ENCODE assay signal across 23 cellular contexts in genomic region chr16:5972747-5973146, GRCh38.
DNase-seq lines count a peak whose midpoint lies in the region; ATAC-seq, FAIRE-seq and TF ChIP-seq lines count a peak whose summit lies in the region.
"Had no signal": no experiment of that assay in that cellular context is flagged by ENCODE, and none has a peak within 500 bp of the region (broad histone marks: within the 10 kb centered on the region; RNA-seq: fewer than 3 reads in every experiment).

No MANE protein-coding gene starts in this region.

- H3K4ac ChIP-seq in IMR-90 (ENCODE audit: low read depth, low read length) (no peak overlapping the region), neuronal stem cell (ENCODE audit: low read length) (no peak overlapping the region)

- H2AK9ac ChIP-seq in IMR-90 (replicated peaks; ENCODE audit: low read depth, low read length, poor library complexity), result no peak overlapping the region

- H3K4me2 ChIP-seq in A549, result no peak overlapping the region
- H3K4me2 ChIP-seq in IMR-90 (ENCODE audit: low read depth, low read length), result no peak overlapping the region
- no peak overlapping the region for H3K4me2 ChIP-seq in K562 (ENCODE audit: insufficient read depth, low read length)
- no peak overlapping the region for H3K4me2 ChIP-seq in neuronal stem cell (ENCODE audit: insufficient read depth, low read length, poor library complexity, severe bottlenecking)
- H3K4me2 ChIP-seq: BLaER1 treated with 17β-estradiol and CSF1 and Interleukin-3, amounts not matched to agents 10 nM and 100 nM had no signal

- H2BK120ac ChIP-seq in IMR-90 (ENCODE audit: low read depth, low read length) (no peak overlapping the region), neuronal stem cell (ENCODE audit: low read depth, low read length) (no peak overlapping the region)

- POLR2A ChIA-PET in A549 (lab: Yijun Ruan, JAX) (no interaction called here), IMR-90 (lab: Charles Lee; ENCODE audit: unreplicated experiment) (no interaction called here), K562 (lab: Yijun Ruan, JAX) (no interaction called here)
- POLR2A ChIA-PET in activated CD4-positive, alpha-beta T cell treated with anti-CD3 and anti-CD28 coated beads, Interleukin-2, amount 10 ng/mL, durations not matched to agents 7 days and 5 days (lab: Charles Lee), result no interaction called here

- H3K36me3 ChIP-seq in IMR-90 (ENCODE audit: control insufficient read depth, insufficient read depth, low read length) (no peaks in the 10 kb centered on the region), K562 (ENCODE audit: control insufficient read depth, insufficient read depth, low read length) (no peaks in the 10 kb centered on the region), neuronal stem cell (replicated peaks in 1 of 2; ENCODE audit: control insufficient read depth in 2 of 2, insufficient read depth in 2 of 2, low read length in 2 of 2) (no peaks in the 10 kb centered on the region), MG63 (no peaks in the 10 kb centered on the region)
- H3K36me3 ChIP-seq: BLaER1 treated with 17β-estradiol and CSF1 and Interleukin-3, amounts not matched to agents 10 nM and 100 nM had no signal

- no peak overlapping the region for H2BK12ac ChIP-seq in neuronal stem cell (ENCODE audit: low read length)

- DNase-seq in A549 (ENCODE audit: low read depth in 1 of 2, low spot score in 1 of 2) (no peak), IMR-90 (no peak), K562 (ENCODE audit: extremely low read depth in 1 of 4, low spot score in 3 of 4) (no peak), neuronal stem cell (ENCODE audit: low spot score) (no peak), amygdala (lab: John Stamatoyannopoulos, UW) (no peak), MG63 (no peak)
- no peak for DNase-seq in activated CD4-positive, alpha-beta T cell treated with anti-CD3 and anti-CD28 coated beads, Interleukin-2, amount 10 ng/mL, durations not matched to agents 7 days and 5 days
- DNase-seq: 8988T; AML-193; Caco-2; Calu3; CD4-positive, alpha-beta T cell; CD8-positive, alpha-beta T cell; DMS79 treated with DMSO at 0.1 percent for 48 hours; GF-D8 had no signal

- H4K91ac ChIP-seq in IMR-90 (ENCODE audit: insufficient read depth, low read depth, low read length), result no peak overlapping the region
- no peak overlapping the region for H4K91ac ChIP-seq in neuronal stem cell (ENCODE audit: low read depth, low read length, poor library complexity)

- H2AFZ ChIP-seq in IMR-90 (replicated peaks; ENCODE audit: low read length, poor library complexity) (no peak overlapping the region), K562 (ENCODE audit: low read depth, low read length) (no peak overlapping the region), neuronal stem cell (ENCODE audit: low read length) (no peak overlapping the region)

- H3K4me3 ChIP-seq in A549 (no peak overlapping the region), IMR-90 (ENCODE audit: insufficient read depth, low read depth, low read length) (no peak overlapping the region), K562 (no peak overlapping the region), neuronal stem cell (ENCODE audit: low read length in 2 of 2) (no peak overlapping the region), MG63 (no peak overlapping the region)
- H3K4me3 ChIP-seq: BLaER1 treated with 17β-estradiol and CSF1 and Interleukin-3, amounts not matched to agents 10 nM and 100 nM had no signal

- H2BK15ac ChIP-seq in IMR-90 (ENCODE audit: low read depth, low read length) (no peak overlapping the region), neuronal stem cell (ENCODE audit: low read length) (no peak overlapping the region)

- peaks cover 21% of the 10 kb centered on the region for H3K9me3 Mint-ChIP-seq in activated CD4-positive, alpha-beta T cell treated with anti-CD3 and anti-CD28 coated beads, Interleukin-2, amount 10 ng/mL, durations not matched to agents 7 days and 5 days

- H3K18ac ChIP-seq in IMR-90 (ENCODE audit: low read depth, low read length) (no peak overlapping the region), neuronal stem cell (ENCODE audit: low read length) (peak overlapping the region; percentile 9)

- H3K36me3 Mint-ChIP-seq in activated CD4-positive, alpha-beta T cell treated with anti-CD3 and anti-CD28 coated beads, Interleukin-2, amount 10 ng/mL, durations not matched to agents 7 days and 5 days (ENCODE audit: low read depth), result no peaks in the 10 kb centered on the region
- H3K36me3 Mint-ChIP-seq: CD8-positive, alpha-beta T cell had no signal

- H2BK5ac ChIP-seq in IMR-90 (ENCODE audit: low read depth, low read length, poor library complexity, severe bottlenecking) (no peak overlapping the region), neuronal stem cell (ENCODE audit: low read length) (no peak overlapping the region)

- TF ChIP-seq RAD21 in A549 (conservative IDR thresholded peaks at IDR 0.05 in 1 of 2, IDR thresholded peaks at IDR 0.05 in 1 of 2) (no peak), IMR-90 (IDR thresholded peaks at IDR 0.05; ENCODE audit: low read length) (no peak), K562 (CRISPR knock-in tag; conservative IDR thresholded peaks at IDR 0.05 in 1 of 2, IDR thresholded peaks at IDR 0.05 in 1 of 2) (no peak)

- H3K14ac ChIP-seq in IMR-90 (replicated peaks; ENCODE audit: low read depth, low read length), result no peak overlapping the region
- no peak overlapping the region for H3K14ac ChIP-seq in neuronal stem cell (ENCODE audit: low read length)

- no peak for ATAC-seq in A549
- no peak for ATAC-seq in IMR-90 (ENCODE audit: low read depth)
- ATAC-seq in K562, result no peak
- ATAC-seq: CD8-positive, alpha-beta T cell had no signal

- H3K56ac ChIP-seq in IMR-90 (ENCODE audit: extremely low read depth, insufficient read depth, low read length), result no peak overlapping the region

- TF ChIP-seq POLR2A in A549 (IDR thresholded peaks at IDR 0.05; ENCODE audit: low read length) (no peak), IMR-90 (IDR thresholded peaks at IDR 0.05; ENCODE audit: low read depth, low read length) (no peak), K562 (conservative IDR thresholded peaks at IDR 0.05) (no peak)

- TF ChIP-seq EP300 in A549 (IDR thresholded peaks at IDR 0.05) (no peak), K562 (IDR thresholded peaks at IDR 0.05; ENCODE audit: low read length) (no peak)

- H4K20me1 ChIP-seq in IMR-90 (ENCODE audit: insufficient read depth, low read length) (no peaks in the 10 kb centered on the region), K562 (replicated peaks; ENCODE audit: control insufficient read depth, insufficient read depth, low read length) (no peaks in the 10 kb centered on the region)
- H4K20me1 ChIP-seq: BLaER1 treated with 17β-estradiol and CSF1 and Interleukin-3, amounts not matched to agents 10 nM and 100 nM had no signal

- 0 out of 3 replicates have a peak, but pooled peaks cover 3% of the 10 kb centered on the region for H3K9me3 ChIP-seq in A549
- peaks cover 19% of the 10 kb centered on the region for H3K9me3 ChIP-seq in IMR-90 (ENCODE audit: control insufficient read depth, insufficient read depth, low read length)
- no peaks in the 10 kb centered on the region for H3K9me3 ChIP-seq in K562 (replicated peaks; ENCODE audit: control insufficient read depth, insufficient read depth, low read depth, low read length)
- H3K9me3 ChIP-seq in neuronal stem cell (replicated peaks in 1 of 2; ENCODE audit: control insufficient read depth in 2 of 2, insufficient read depth in 1 of 2, low read depth in 1 of 2, low read length in 2 of 2), result peaks cover 0 to 2% of the 10 kb centered on the region in 2 donors
- peaks cover 2% of the 10 kb centered on the region; the same call in 1 of the 2 replicates for H3K9me3 ChIP-seq in MG63
- H3K9me3 ChIP-seq: Caco-2 had no signal

- H3K27ac ChIP-seq in A549 (no peak overlapping the region), IMR-90 (ENCODE audit: insufficient read depth, low read length) (no peak overlapping the region), K562 (ENCODE audit: extremely low read depth, low read depth, low read length) (no peak overlapping the region), neuronal stem cell (replicated peaks; ENCODE audit: low read length) (no peak overlapping the region)
- H3K27ac ChIP-seq: BLaER1 treated with 17β-estradiol and CSF1 and Interleukin-3, amounts not matched to agents 10 nM and 100 nM; C4-2B had no signal

- no peak overlapping the region for H3K27ac Mint-ChIP-seq in activated CD4-positive, alpha-beta T cell treated with anti-CD3 and anti-CD28 coated beads, Interleukin-2, amount 10 ng/mL, durations not matched to agents 7 days and 5 days
- H3K27ac Mint-ChIP-seq: B cell; CD4-positive, alpha-beta T cell; CD8-positive, alpha-beta T cell had no signal

- H3K79me1 ChIP-seq in IMR-90 (ENCODE audit: low read depth in 1 of 2, low read length in 2 of 2), result no peaks in the 10 kb centered on the region
- H3K79me1 ChIP-seq in neuronal stem cell (ENCODE audit: low read depth, low read length), result no peaks in the 10 kb centered on the region

- H3K79me2 ChIP-seq in K562 (ENCODE audit: control insufficient read depth, insufficient read depth, low read length), result no peaks in the 10 kb centered on the region

- FAIRE-seq in A549 (lab: Jason Lieb, UNC), result no peak
- FAIRE-seq in K562 (lab: Jason Lieb, UNC), result no peak
- FAIRE-seq: A204.1, D721Med, G401.6, GM12891, GM19239 had no signal

- WGBS in A549 (ENCODE audit: missing lambda C conversion rate), result 0% methylated on average over 1 of the region's 1 CpG
- WGBS in IMR-90 (ENCODE audit: extremely low coverage in 2 of 2, insufficient read length in 1 of 2), 2 experiments, result no CpG with 5 or more reads among the region's 1 CpG
- 0% methylated on average over 1 of the region's 1 CpG for WGBS in K562 (ENCODE audit: insufficient coverage, low coverage, missing lambda C conversion rate)
- WGBS in neuronal stem cell (ENCODE audit: extremely low coverage in 2 of 2, insufficient read length in 2 of 2, insufficient replicate concordance in 1 of 2), 2 donors, result no CpG with 5 or more reads among the region's 1 CpG

- H3K9ac ChIP-seq in IMR-90 (ENCODE audit: low read depth, low read length), result no peak overlapping the region
- H3K9ac ChIP-seq in K562 (ENCODE audit: insufficient read depth in 1 of 2, low read depth in 2 of 2, low read length in 2 of 2), result no peak overlapping the region
- H3K9ac ChIP-seq in neuronal stem cell (ENCODE audit: low read depth, low read length, poor library complexity), result no peak overlapping the region
- H3K9ac ChIP-seq: BLaER1 treated with 17β-estradiol and CSF1 and Interleukin-3, amounts not matched to agents 10 nM and 100 nM had no signal

- H3K27me3 Mint-ChIP-seq in activated CD4-positive, alpha-beta T cell treated with anti-CD3 and anti-CD28 coated beads, Interleukin-2, amount 10 ng/mL, durations not matched to agents 7 days and 5 days, result no peaks in the 10 kb centered on the region
- H3K27me3 Mint-ChIP-seq: B cell; CD4-positive, alpha-beta T cell had no signal

- no peak overlapping the region for H3K4me3 Mint-ChIP-seq in activated CD4-positive, alpha-beta T cell treated with anti-CD3 and anti-CD28 coated beads, Interleukin-2, amount 10 ng/mL, durations not matched to agents 7 days and 5 days
- H3K4me3 Mint-ChIP-seq: B cell; CD4-positive, alpha-beta T cell; CD8-positive, alpha-beta T cell had no signal

- no peak overlapping the region for H2BK20ac ChIP-seq in IMR-90 (ENCODE audit: low read depth, low read length)

- intact Hi-C loops in IMR-90 (cut with micrococcal nuclease), result no loop called here
- intact Hi-C loops in K562 (cut with micrococcal nuclease), result no loop called here

- H4K5ac ChIP-seq in IMR-90 (ENCODE audit: low read depth, low read length), result no peak overlapping the region

- H3K9me1 ChIP-seq in IMR-90 (ENCODE audit: insufficient read depth, low read length) (no peaks in the 10 kb centered on the region), K562 (ENCODE audit: control insufficient read depth, insufficient read depth, low read length) (no peaks in the 10 kb centered on the region)

- in situ Hi-C loops in IMR-90 (cut with MboI; ENCODE audit: low sequenced_read_pairs), result no loop called here
- in situ Hi-C loops in K562 (cut with MboI), result no loop called here

- TF ChIP-seq CTCF in A549 (IDR thresholded peaks at IDR 0.05) (no peak), IMR-90 (conservative IDR thresholded peaks at IDR 0.05; ENCODE audit: low read depth, low read length) (no peak), K562 (IDR thresholded peaks at IDR 0.05 in 2 of 3, conservative IDR thresholded peaks at IDR 0.05 in 1 of 3; ENCODE audit: insufficient read depth in 2 of 3, low read depth in 1 of 3, low read length in 3 of 3) (no peak)

- H4K8ac ChIP-seq in IMR-90 (ENCODE audit: low read depth in 2 of 2, low read length in 2 of 2), result no peak overlapping the region
- H4K8ac ChIP-seq in neuronal stem cell (ENCODE audit: low read depth, low read length), result no peak overlapping the region

- no peak overlapping the region for H2AK5ac ChIP-seq in IMR-90 (ENCODE audit: low read depth, low read length)
- H2AK5ac ChIP-seq in neuronal stem cell (ENCODE audit: low read depth, low read length), result no peak overlapping the region

- H3K23ac ChIP-seq in IMR-90 (ENCODE audit: low read depth, low read length), result no peak overlapping the region
- no peak overlapping the region for H3K23ac ChIP-seq in neuronal stem cell (ENCODE audit: low read depth, low read length, poor library complexity)

- no peaks in the 10 kb centered on the region for H3K4me1 ChIP-seq in A549
- H3K4me1 ChIP-seq in IMR-90 (ENCODE audit: control insufficient read depth, insufficient read depth, low read length), result no peaks in the 10 kb centered on the region
- no peaks in the 10 kb centered on the region for H3K4me1 ChIP-seq in K562 (replicated peaks in 1 of 2; ENCODE audit: control insufficient read depth in 2 of 2, insufficient read depth in 2 of 2, low read length in 2 of 2)
- no peaks in the 10 kb centered on the region for H3K4me1 ChIP-seq in neuronal stem cell (ENCODE audit: control insufficient read depth in 2 of 2, insufficient read depth in 1 of 2, low read depth in 1 of 2, low read length in 2 of 2)
- H3K4me1 ChIP-seq: Caco-2 had no signal

- H3K27me3 ChIP-seq in IMR-90 (ENCODE audit: control insufficient read depth, insufficient read depth, low read length) (no peaks in the 10 kb centered on the region), K562 (ENCODE audit: control insufficient read depth in 2 of 2, insufficient read depth in 2 of 2, low read length in 2 of 2) (no peaks in the 10 kb centered on the region; a peak in 1 of 5 replicates), neuronal stem cell (ENCODE audit: control insufficient read depth in 3 of 3, insufficient read depth in 3 of 3, low read depth in 1 of 3, low read length in 3 of 3) (no peaks in the 10 kb centered on the region), MG63 (no peaks in the 10 kb centered on the region)
- H3K27me3 ChIP-seq: BLaER1 treated with 17β-estradiol and CSF1 and Interleukin-3, amounts not matched to agents 10 nM and 100 nM had no signal

- CTCF ChIA-PET in A549 (lab: Yijun Ruan, JAX), result no interaction called here
- CTCF ChIA-PET in IMR-90 (lab: Yijun Ruan, JAX), result no interaction called here
- CTCF ChIA-PET in K562 (lab: Yijun Ruan, JAX; ENCODE audit: low intra/inter-chr PET ratio), result no interaction called here
- CTCF ChIA-PET in activated CD4-positive, alpha-beta T cell treated with anti-CD3 and anti-CD28 coated beads, Interleukin-2, amount 10 ng/mL, durations not matched to agents 7 days and 5 days (lab: Charles Lee), result no interaction called here

- dilution Hi-C loops in IMR-90 (cut with HindIII; ENCODE audit: low sequenced_read_pairs, unreplicated experiment), result no loop called here

- H3K4me1 Mint-ChIP-seq in activated CD4-positive, alpha-beta T cell treated with anti-CD3 and anti-CD28 coated beads, Interleukin-2, amount 10 ng/mL, durations not matched to agents 7 days and 5 days, result no peaks in the 10 kb centered on the region
- H3K4me1 Mint-ChIP-seq: B cell had no signal

- BruUV-seq in IMR-90 (replicated peaks; lab: Mats Ljungman, UMichigan), result no TSS peak
- BruUV-seq in K562 (replicated peaks; lab: Mats Ljungman, UMichigan), result no TSS peak

Comparison
In these comparisons a context has a peak if more than half of its experiments do, and no peak if none do; other contexts are left out.
1. Of the 35 proteins assayed by ChIP-seq in both K562 and A549: peak only in K562: none; only in A549: none; in both: MAFK; in neither: 34.